ENCODE assay signal across 2 cellular contexts in the genomic region with DNA sequence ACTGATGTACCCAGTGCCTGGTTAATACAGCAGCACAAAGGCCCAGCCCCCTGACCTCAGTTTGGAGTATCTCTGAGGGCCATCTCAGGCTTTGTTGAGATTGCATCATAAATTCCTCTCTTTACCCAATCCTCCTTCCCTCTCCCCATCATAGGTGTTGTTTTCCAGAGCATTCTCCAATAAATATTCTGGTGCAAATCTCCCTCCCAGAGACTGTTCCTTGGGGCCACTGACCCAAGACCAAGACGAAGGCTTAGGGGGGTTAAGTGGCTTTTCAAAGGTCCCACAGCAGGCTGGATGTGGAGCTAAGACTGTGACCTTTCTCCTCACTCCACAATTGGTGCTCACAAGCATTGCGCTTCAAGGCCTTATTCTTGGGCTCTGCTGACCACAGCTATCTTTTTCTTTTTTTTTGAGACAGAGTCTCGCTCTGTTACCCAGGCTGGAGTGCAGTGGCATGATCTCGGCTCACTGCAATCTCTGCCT.
TF ChIP-seq lines count a peak whose summit lies in the region.

No MANE protein-coding gene starts in this region.

TF ChIP-seq in A549, 52 proteins besides CTCF, POLR2A, EP300 and RAD21:
- TF ChIP-seq ZNF302 (CRISPR knock-in tag; IDR thresholded peaks at IDR 0.05) (no peak), CEBPB (IDR thresholded peaks at IDR 0.05) (peak; percentile 44 to 68; a peak in 2 of 4 replicates)
- TF ChIP-seq, protein P1, sequence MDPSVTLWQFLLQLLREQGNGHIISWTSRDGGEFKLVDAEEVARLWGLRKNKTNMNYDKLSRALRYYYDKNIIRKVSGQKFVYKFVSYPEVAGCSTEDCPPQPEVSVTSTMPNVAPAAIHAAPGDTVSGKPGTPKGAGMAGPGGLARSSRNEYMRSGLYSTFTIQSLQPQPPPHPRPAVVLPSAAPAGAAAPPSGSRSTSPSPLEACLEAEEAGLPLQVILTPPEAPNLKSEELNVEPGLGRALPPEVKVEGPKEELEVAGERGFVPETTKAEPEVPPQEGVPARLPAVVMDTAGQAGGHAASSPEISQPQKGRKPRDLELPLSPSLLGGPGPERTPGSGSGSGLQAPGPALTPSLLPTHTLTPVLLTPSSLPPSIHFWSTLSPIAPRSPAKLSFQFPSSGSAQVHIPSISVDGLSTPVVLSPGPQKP (IDR thresholded peaks at IDR 0.05; ENCODE audit: low read depth, low read length): no peak

TF ChIP-seq in IMR-90, 13 proteins besides CTCF, POLR2A, EP300 and RAD21:
- TF ChIP-seq BHLHE40 (IDR thresholded peaks at IDR 0.05; ENCODE audit: low read depth, low read length) (no peak), MXI1 (IDR thresholded peaks at IDR 0.05; ENCODE audit: borderline replicate concordance, low read depth, low read length) (no peak), CEBPB (IDR thresholded peaks at IDR 0.05; ENCODE audit: low read depth, low read length) (peak; percentile 57)
- TF ChIP-seq, protein P2, sequence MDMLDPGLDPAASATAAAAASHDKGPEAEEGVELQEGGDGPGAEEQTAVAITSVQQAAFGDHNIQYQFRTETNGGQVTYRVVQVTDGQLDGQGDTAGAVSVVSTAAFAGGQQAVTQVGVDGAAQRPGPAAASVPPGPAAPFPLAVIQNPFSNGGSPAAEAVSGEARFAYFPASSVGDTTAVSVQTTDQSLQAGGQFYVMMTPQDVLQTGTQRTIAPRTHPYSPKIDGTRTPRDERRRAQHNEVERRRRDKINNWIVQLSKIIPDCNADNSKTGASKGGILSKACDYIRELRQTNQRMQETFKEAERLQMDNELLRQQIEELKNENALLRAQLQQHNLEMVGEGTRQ (IDR thresholded peaks at IDR 0.05; ENCODE audit: low read depth, low read length): no peak
